Comparison of ENCODE assay signal across 19 cellular contexts in genomic region chr3:155462672-155463071, GRCh38.
"Had no signal": no experiment of that assay in that cellular context is flagged by ENCODE, and none has a peak within 500 bp of the region (broad histone marks: within the 10 kb centered on the region; RNA-seq: fewer than 3 reads in every experiment).

No MANE protein-coding gene starts in this region.

- ATAC-seq: activated CD4-positive, CD25-positive, alpha-beta regulatory T cell treated with anti-CD3 and anti-CD28 coated beads, Interleukin-2, amount 50 U/mL, for 24 hours; activated CD8-positive, alpha-beta memory T cell treated with anti-CD3 and anti-CD28 coated beads, Interleukin-2, amount 10 ng/mL, durations not matched to agents 7 days and 5 days; activated CD8-positive, alpha-beta T cell treated with anti-CD3 and anti-CD28 coated beads for 36 hours; gastrocnemius medialis; left cardiac atrium; pancreas; psoas muscle had no signal

- H3K36me3 ChIP-seq: esophagus squamous epithelium, gastrocnemius medialis, neutrophil, pancreas, right atrium auricular region had no signal

- H3K4me3 ChIP-seq: coronary artery, esophagus squamous epithelium, gastrocnemius medialis, pancreas, psoas muscle, right atrium auricular region had no signal

- DNase-seq: activated CD4-positive, alpha-beta T cell treated with anti-CD3 and anti-CD28 coated beads, Interleukin-2, amount 10 ng/mL, durations not matched to agents 7 days and 5 days; activated CD8-positive, alpha-beta memory T cell treated with anti-CD3 and anti-CD28 coated beads, Interleukin-2, amount 10 ng/mL, durations not matched to agents 7 days and 5 days; activated CD8-positive, alpha-beta T cell treated with anti-CD3 and anti-CD28 coated beads for 36 hours; activated effector memory CD4-positive, alpha-beta T cell treated with anti-CD3 and anti-CD28 coated beads, Interleukin-2, amount 50 U/mL, for 16 hours; activated naive CD4-positive, alpha-beta T cell treated with anti-CD3 and anti-CD28 coated beads, Interleukin-2, amount 10 ng/mL, durations not matched to agents 7 days and 5 days; activated T-cell treated with anti-CD3 and anti-CD28 coated beads for 4 hours; amygdala; esophagus squamous epithelium; gastrocnemius medialis; islet precursor cell; left cardiac atrium; pancreas; psoas muscle; stimulated activated CD4-positive, alpha-beta T cell treated with anti-CD3 and anti-CD28 coated beads, Interleukin-4, amount 100 ng/mL, for 24 hours; stimulated activated naive CD4-positive, alpha-beta T cell treated with Interleukin-2 at 50 U/mL for 16 hours had no signal

- H3K9me3 ChIP-seq: gastrocnemius medialis, neutrophil, pancreas, psoas muscle had no signal

- H3K27me3 ChIP-seq: esophagus squamous epithelium, gastrocnemius medialis, neutrophil, pancreas, right atrium auricular region had no signal

- H3K27ac ChIP-seq: coronary artery, esophagus squamous epithelium, gastrocnemius medialis, neutrophil, pancreas, psoas muscle, right atrium auricular region had no signal

- H3K4me1 ChIP-seq: esophagus squamous epithelium, gastrocnemius medialis, pancreas, psoas muscle, right atrium auricular region had no signal
